In genomic region chrX:7779644-7780043, GRCh38 we compare ENCODE assay signal across 27 cellular contexts.
"Had no signal": no experiment of that assay in that cellular context is flagged by ENCODE, and none has a peak within 500 bp of the region (broad histone marks: within the 10 kb centered on the region; RNA-seq: fewer than 3 reads in every experiment).

No MANE protein-coding gene starts in this region.

- H3K4me1 ChIP-seq: neural progenitor cell, parathyroid adenoma, psoas muscle, right lobe of liver, sigmoid colon, spleen, stomach, thyroid gland, tibial nerve, upper lobe of right lung, uterus had no signal

- H3K9ac ChIP-seq: neural progenitor cell, parathyroid adenoma had no signal

- DNase-seq: naive thymus-derived CD4-positive, alpha-beta T cell; natural killer cell; occipital lobe; ovary; posterior cingulate gyrus; psoas muscle; right cardiac atrium; right lobe of liver; sigmoid colon; spleen; stimulated activated CD4-positive, alpha-beta T cell treated with anti-CD3 and anti-CD28 coated beads, Interleukin-12 subunit alpha, Interleukin-12 subunit beta, amount 100 ng/mL, for 4 hours; stimulated activated CD4-positive, alpha-beta T cell treated with anti-CD3 and anti-CD28 coated beads, Interleukin-2, amount 100 ng/mL, for 24 hours; stimulated activated CD4-positive, alpha-beta T cell treated with anti-CD3 and anti-CD28 coated beads, Interleukin-2, amount 100 ng/mL, for 48 hours; stimulated activated CD4-positive, alpha-beta T cell treated with anti-CD3 and anti-CD28 coated beads, Interleukin-4, amount 100 ng/mL, for 24 hours; stimulated activated naive B cell treated with anti-CD40 and anti-IgM and Interleukin-4, amounts not matched to agents 10 μg/mL and 1 μg/mL and 100 μg/mL, for 72 hours; stimulated activated naive CD4-positive, alpha-beta T cell treated with Interleukin-2 at 50 U/mL for 16 hours; stomach; thyroid gland; trophoblast cell; upper lobe of right lung; uterus had no signal

- H3K27me3 ChIP-seq: neural progenitor cell, ovary, right lobe of liver, sigmoid colon, spleen, stomach, thyroid gland, tibial nerve, upper lobe of right lung, uterus had no signal

- H3K4me3 ChIP-seq: neural progenitor cell, ovary, psoas muscle, right lobe of liver, sigmoid colon, smooth muscle cell, spleen, stomach, thoracic aorta, thyroid gland, tibial nerve, upper lobe of right lung, uterus had no signal

- H3K36me3 ChIP-seq: neural progenitor cell, ovary, right lobe of liver, sigmoid colon, spleen, stomach, thoracic aorta, thyroid gland, tibial nerve, upper lobe of right lung, uterus had no signal

- ATAC-seq: naive thymus-derived CD4-positive, alpha-beta T cell; natural killer cell; psoas muscle; right cardiac atrium; stimulated activated effector memory CD8-positive, alpha-beta T cell treated with anti-CD3 and anti-CD28 coated beads, Interleukin-12 subunit alpha, Interleukin-12 subunit beta, amount 100 ng/mL, for 72 hours; stimulated activated naive B cell treated with anti-CD40 and anti-IgM and Interleukin-4, amounts not matched to agents 10 μg/mL and 1 μg/mL and 100 μg/mL, for 72 hours; upper lobe of right lung had no signal

- H3K27ac ChIP-seq: neural progenitor cell, ovary, parathyroid adenoma, psoas muscle, right lobe of liver, sigmoid colon, spleen, stomach, thoracic aorta, thyroid gland, tibial nerve, upper lobe of right lung, uterus had no signal

- H3K9me3 ChIP-seq: ovary, psoas muscle, right lobe of liver, sigmoid colon, stomach, thoracic aorta, thyroid gland, tibial nerve, upper lobe of right lung, uterus had no signal
